In genomic region chr10:120979435-120980315, GRCh38 we compare ENCODE assay signal across 1 cellular context.
A peak's percentile ranks its signal among the peaks of the same experiment; 100 is the strongest.
TF ChIP-seq lines count a peak whose summit lies in the region.

No MANE protein-coding gene starts in this region.

TF ChIP-seq in HEK293, 187 proteins besides CTCF, POLR2A, EP300 and RAD21 (continued from another document):
- 0 out of 2 replicates have a peak, but pooled peaks have one; percentile 15 for TF ChIP-seq REST (tag by site-specific recombination; IDR thresholded peaks at IDR 0.05)
- TF ChIP-seq SP3 (tag by site-specific recombination; IDR thresholded peaks at IDR 0.05) = peak; percentile 77
- no peak for TF ChIP-seq ZNF280D (tag by site-specific recombination; IDR thresholded peaks at IDR 0.05)
- peak; percentile 94 for TF ChIP-seq ZFP69B (tag by site-specific recombination; IDR thresholded peaks at IDR 0.05)
- TF ChIP-seq ZNF133 (tag by site-specific recombination; IDR thresholded peaks at IDR 0.05) = no peak
- no peak for TF ChIP-seq PRDM2 (tag by site-specific recombination; IDR thresholded peaks at IDR 0.05; ENCODE audit: borderline replicate concordance)
- peak; percentile 64; the same call in 1 of the 2 replicates for TF ChIP-seq ZBTB20 (tag by site-specific recombination; IDR thresholded peaks at IDR 0.05)
- TF ChIP-seq YY1 (tag by site-specific recombination; IDR thresholded peaks at IDR 0.05) = 0 out of 2 replicates have a peak, but pooled peaks have one; percentile 20
- TF ChIP-seq FEZF1 (tag by site-specific recombination; IDR thresholded peaks at IDR 0.05) = 0 out of 2 replicates have a peak, but pooled peaks have one; percentile 20
- TF ChIP-seq GLIS2 (tag by site-specific recombination; IDR thresholded peaks at IDR 0.05) = peak; percentile 43; the same call in 1 of the 2 replicates
- TF ChIP-seq ZFHX2 (tag by site-specific recombination; conservative IDR thresholded peaks at IDR 0.05) = peak; percentile 15; the same call in 1 of the 2 replicates
- TF ChIP-seq KLF8 (tag by site-specific recombination; IDR thresholded peaks at IDR 0.05) = peak; percentile 70; the same call in 1 of the 2 replicates
- peak; percentile 47 for TF ChIP-seq GLIS1 (tag by site-specific recombination; IDR thresholded peaks at IDR 0.05)
- TF ChIP-seq ZNF433 (tag by site-specific recombination; IDR thresholded peaks at IDR 0.05; ENCODE audit: low read depth) = no peak
- no peak for TF ChIP-seq ZNF157 (tag by site-specific recombination; IDR thresholded peaks at IDR 0.05)
- no peak for TF ChIP-seq ATF2 (tag by site-specific recombination; IDR thresholded peaks at IDR 0.05; ENCODE audit: low read depth)
- no peak for TF ChIP-seq ZNF645 (tag by site-specific recombination; IDR thresholded peaks at IDR 0.05)
- TF ChIP-seq ZNF10 (tag by site-specific recombination; IDR thresholded peaks at IDR 0.05) = no peak
- peak; percentile 72; the same call in 1 of the 2 replicates for TF ChIP-seq ZNF600 (tag by site-specific recombination; IDR thresholded peaks at IDR 0.05)
- TF ChIP-seq ZNF677 (tag by site-specific recombination; IDR thresholded peaks at IDR 0.05) = peak; percentile 87
- no peak for TF ChIP-seq ZNF362 (tag by site-specific recombination; IDR thresholded peaks at IDR 0.05)
